Comparison of ENCODE assay signal across 33 cellular contexts in genomic region chr17:6448473-6448872, GRCh38. TPM values are rescaled to one million over a fixed set of nuclear protein-coding genes. Genes with fewer than 3 reads are reported as not detected.
"Had no signal": no experiment of that assay in that cellular context is flagged by ENCODE, and none has a peak within 500 bp of the region (broad histone marks: within the 10 kb centered on the region; RNA-seq: fewer than 3 reads in every experiment).

No MANE protein-coding gene starts in this region.

- H3K27ac ChIP-seq: brain microvascular endothelial cell, colonic mucosa, epithelial cell of prostate, esophagus squamous epithelium had no signal

- H3K4me1 ChIP-seq: colonic mucosa had no signal

- H3K36me3 Mint-ChIP-seq: activated naive CD8-positive, alpha-beta T cell had no signal

- H3K27me3 Mint-ChIP-seq: activated naive CD8-positive, alpha-beta T cell had no signal

- H3K36me3 ChIP-seq: brain microvascular endothelial cell, colonic mucosa had no signal

- H3K9me3 Mint-ChIP-seq: activated CD4-positive, alpha-beta memory T cell treated with anti-CD3 and anti-CD28 coated beads, Interleukin-2, amount 10 ng/mL, durations not matched to agents 7 days and 5 days; activated CD4-positive, alpha-beta T cell treated with anti-CD3 and anti-CD28 coated beads, Interleukin-2, amount 10 ng/mL, durations not matched to agents 7 days and 5 days; activated T-cell treated with anti-CD3 and anti-CD28 coated beads, Interleukin-2, amount 50 U/mL, for 24 hours; activated T-cell treated with anti-CD3 and anti-CD28 coated beads, Interleukin-2, amount 50 U/mL, for 72 hours had no signal

- H3K27me3 ChIP-seq: brain microvascular endothelial cell, colonic mucosa, esophagus squamous epithelium had no signal

- H3K9me3 ChIP-seq: colonic mucosa, esophagus squamous epithelium had no signal

- H3K4me3 Mint-ChIP-seq: activated CD4-positive, alpha-beta memory T cell treated with anti-CD3 and anti-CD28 coated beads, Interleukin-2, amount 10 ng/mL, durations not matched to agents 7 days and 5 days; activated CD4-positive, alpha-beta T cell treated with anti-CD3 and anti-CD28 coated beads, Interleukin-2, amount 10 ng/mL, durations not matched to agents 7 days and 5 days; activated naive CD8-positive, alpha-beta T cell; activated T-cell treated with anti-CD3 and anti-CD28 coated beads, Interleukin-2, amount 50 U/mL, for 24 hours; activated T-cell treated with anti-CD3 and anti-CD28 coated beads, Interleukin-2, amount 50 U/mL, for 72 hours had no signal

- H3K4me3 ChIP-seq: colonic mucosa, esophagus squamous epithelium had no signal

- DNase-seq: activated CD4-positive, alpha-beta memory T cell treated with anti-CD3 and anti-CD28 coated beads, Interleukin-2, amount 10 ng/mL, durations not matched to agents 7 days and 5 days; activated CD4-positive, alpha-beta T cell treated with anti-CD3 and anti-CD28 coated beads for 1 hour; activated CD4-positive, alpha-beta T cell treated with anti-CD3 and anti-CD28 coated beads for 4 hours; activated CD4-positive, alpha-beta T cell treated with anti-CD3 and anti-CD28 coated beads, Interleukin-2, amount 10 ng/mL, durations not matched to agents 7 days and 5 days; activated CD4-positive, alpha-beta T cell treated with anti-CD3 and anti-CD28 coated beads, Interleukin-2, amount 50 U/mL, for 4 hours; activated CD4-positive, CD25-positive, alpha-beta regulatory T cell; activated CD8-positive, alpha-beta memory T cell treated with anti-CD3 and anti-CD28 coated beads, Interleukin-2, amount 50 U/mL, for 48 hours; activated gamma-delta T cell; activated naive CD4-positive, alpha-beta T cell treated with anti-CD3 and anti-CD28 coated beads, Interleukin-2, amount 50 U/mL, for 16 hours; activated naive CD4-positive, alpha-beta T cell treated with Interleukin-2 at 50 U/mL for 16 hours; activated T-cell treated with anti-CD3 and anti-CD28 coated beads for 4 hours; activated T-cell treated with anti-CD3 and anti-CD28 coated beads, Interleukin-2, amount 50 U/mL, for 24 hours; activated T-cell treated with anti-CD3 and anti-CD28 coated beads, Interleukin-2, amount 50 U/mL, for 72 hours; amniotic stem cell; anterior cingulate cortex; brain microvascular endothelial cell; caudate nucleus; colonic mucosa; effector CD8-positive, alpha-beta T cell; esophagus squamous epithelium; foreskin melanocyte; head of caudate nucleus; T-helper 2 cell had no signal

- ATAC-seq: activated T-cell treated with anti-CD3 and anti-CD28 coated beads, Interleukin-2, amount 50 U/mL, for 72 hours had no signal

- H3K27ac Mint-ChIP-seq: activated CD4-positive, alpha-beta memory T cell treated with anti-CD3 and anti-CD28 coated beads, Interleukin-2, amount 10 ng/mL, durations not matched to agents 7 days and 5 days; activated CD4-positive, alpha-beta T cell treated with anti-CD3 and anti-CD28 coated beads, Interleukin-2, amount 10 ng/mL, durations not matched to agents 7 days and 5 days; activated naive CD8-positive, alpha-beta T cell; activated T-cell treated with anti-CD3 and anti-CD28 coated beads, Interleukin-2, amount 50 U/mL, for 24 hours; activated T-cell treated with anti-CD3 and anti-CD28 coated beads, Interleukin-2, amount 50 U/mL, for 72 hours had no signal

RNA-seq across cellular contexts. Expression of gene AIPL1, which starts 13.6 kb away (rescaled TPM):
- total RNA-seq: activated CD4-positive, alpha-beta memory T cell treated with anti-CD3 and anti-CD28 coated beads, Interleukin-2, amount 10 ng/mL, durations not matched to agents 7 days and 5 days; activated CD4-positive, alpha-beta T cell treated with anti-CD3 and anti-CD28 coated beads, Interleukin-2, amount 10 ng/mL, durations not matched to agents 7 days and 5 days; activated T-cell treated with anti-CD3 and anti-CD28 coated beads, Interleukin-2, amount 50 U/mL, for 72 hours; astrocyte; colonic mucosa; dermis microvascular lymphatic vessel endothelial cell; endothelial cell of umbilical vein; esophagus squamous epithelium; fibroblast of lung; fibroblast of villous mesenchyme; T-helper 1 cell treated with Interleukin-12 subunit alpha and Interleukin-12 subunit beta and Interleukin-4 antibody, amounts not matched to agents 30 ng/mL and 1 ng/mL, for 36 hours had no signal
- polyA plus RNA-seq: adipose tissue, endothelial cell of umbilical vein, esophagus had no signal
